In the genomic region with DNA sequence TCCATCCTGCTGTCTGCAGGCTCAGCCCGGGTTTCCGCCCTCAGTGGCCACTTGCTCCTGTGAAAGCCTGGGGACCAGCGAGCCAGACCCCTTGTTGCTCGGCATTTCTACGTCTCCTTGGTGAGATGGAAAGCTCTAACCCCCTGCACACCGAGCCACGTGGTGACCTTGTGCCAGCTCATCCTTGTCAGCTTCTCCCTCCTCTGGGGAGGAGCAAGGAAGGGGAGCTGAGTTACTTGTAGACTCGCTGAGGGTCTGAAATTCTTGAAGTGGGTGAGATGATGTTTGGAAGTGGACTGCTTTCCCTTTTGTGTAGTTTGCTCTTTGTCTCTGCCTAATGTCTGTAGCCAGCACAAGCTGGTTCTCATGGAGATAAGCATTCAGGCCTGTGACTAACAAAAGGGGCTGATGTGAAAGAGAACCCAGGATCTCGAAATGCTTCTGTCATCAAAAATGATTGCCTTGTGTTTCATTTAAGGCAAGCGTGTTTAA, we compare ENCODE assay signal across 10 cellular contexts. TPM values are rescaled to one million over a fixed set of nuclear protein-coding genes. Genes with fewer than 3 reads are reported as not detected.
A peak's percentile ranks its signal among the peaks of the same experiment; 100 is the strongest.
DNase-seq lines count a peak whose midpoint lies in the region; ATAC-seq and TF ChIP-seq lines count a peak whose summit lies in the region.
"Had no signal": no experiment of that assay in that cellular context is flagged by ENCODE, and none has a peak within 500 bp of the region (broad histone marks: within the 10 kb centered on the region; RNA-seq: fewer than 3 reads in every experiment).

No MANE protein-coding gene starts in this region.

- no peak overlapping the region for H2BK120ac ChIP-seq in trophoblast cell (ENCODE audit: insufficient read depth, low read length, poor library complexity)

- H3K4me1 ChIP-seq in adrenal gland (replicated peaks in 1 of 2): peaks cover 8 to 17% of the 10 kb centered on the region in 2 donors
- H3K4me1 ChIP-seq in heart right ventricle: peaks cover 4 to 46% (median 27%) of the 10 kb centered on the region in 9 donors
- peaks cover 0 to 2% of the 10 kb centered on the region in 2 experiments for H3K4me1 ChIP-seq in trophoblast cell (ENCODE audit: control insufficient read depth in 1 of 2, insufficient read depth in 2 of 2, low read length in 2 of 2)
- peaks cover 20% of the 10 kb centered on the region for H3K4me1 ChIP-seq in vagina
- H3K4me1 ChIP-seq: prostate gland had no signal

- no peak overlapping the region for H4K91ac ChIP-seq in trophoblast cell (ENCODE audit: low read depth, low read length)

- H3K79me1 ChIP-seq in trophoblast cell (ENCODE audit: low read length): no peaks in the 10 kb centered on the region

- WGBS in adrenal gland, 4 donors: 50 to 67% (median 55%) methylated on average over 8 to 10 of the region's 10 CpGs
- 63 to 71% methylated on average over 10 of the region's 10 CpGs for WGBS in heart right ventricle, 2 donors
- WGBS in trophoblast cell (ENCODE audit: extremely low coverage, insufficient coverage, insufficient read length): no CpG with 5 or more reads among the region's 10 CpGs

- H3K23ac ChIP-seq in trophoblast cell (ENCODE audit: low read length): no peak overlapping the region

- no peak overlapping the region for H2BK12ac ChIP-seq in trophoblast cell (ENCODE audit: low read length)

- H4K12ac ChIP-seq in trophoblast cell (ENCODE audit: low read depth, low read length): no peak overlapping the region

- H2BK5ac ChIP-seq in trophoblast cell (ENCODE audit: low read depth, low read length, poor library complexity): no peak overlapping the region

- H3K4me3 ChIP-seq in adrenal gland (no peak overlapping the region), heart right ventricle (no peak overlapping the region), trophoblast cell (ENCODE audit: low read depth, low read length) (no peak overlapping the region), vagina (no peak overlapping the region)
- H3K4me3 ChIP-seq: prostate gland had no signal

- H3K9ac ChIP-seq in trophoblast cell (ENCODE audit: low read length): no peak overlapping the region

- intact Hi-C loops in adrenal gland (cut with DNase I): no loop called here
- intact Hi-C loops in heart right ventricle (cut with DNase I): no loop called here
- intact Hi-C loops in vagina (cut with DNase I): no loop called here

- no peak overlapping the region for H2AFZ ChIP-seq in trophoblast cell (ENCODE audit: insufficient read depth, low read length, poor library complexity)

- TF ChIP-seq POLR2A in adrenal gland (IDR thresholded peaks at IDR 0.05): no peak
- TF ChIP-seq POLR2A in vagina (IDR thresholded peaks at IDR 0.05): no peak

- TF ChIP-seq CTCF in adrenal gland (IDR thresholded peaks at IDR 0.05) (no peak), heart right ventricle (IDR thresholded peaks at IDR 0.05) (no peak), vagina (IDR thresholded peaks at IDR 0.05) (no peak)

- ATAC-seq in heart right ventricle (peak in 4 of 8 donors; percentile 5 to 10 (median 6)), HG03196 (IDR thresholded peaks at IDR 0.05; ENCODE audit: unreplicated experiment) (no peak)

- no peak overlapping the region for H3K18ac ChIP-seq in trophoblast cell (ENCODE audit: low read length)

- H3K9me3 ChIP-seq in adrenal gland (replicated peaks in 1 of 3) (no peaks in the 10 kb centered on the region), heart right ventricle (no peaks in the 10 kb centered on the region), trophoblast cell (ENCODE audit: insufficient read depth, low read depth, low read length) (peaks cover 6% of the 10 kb centered on the region), vagina (no peaks in the 10 kb centered on the region)
- H3K9me3 ChIP-seq: prostate gland had no signal

- H2AK5ac ChIP-seq in trophoblast cell (ENCODE audit: low read length): no peak overlapping the region

- peak; percentile 73 for DNase-seq in DMS79 (lab: John Stamatoyannopoulos, UW)
- DNase-seq in adrenal gland: peak in 5 of 7 donors; percentile 22 to 53 (median 37)
- DNase-seq in heart right ventricle: no peak
- DNase-seq in trophoblast cell: no peak
- no peak for DNase-seq in NCI-H446 treated with DMSO at 0.1 percent for 48 hours (lab: John Stamatoyannopoulos, UW)
- DNase-seq in NCI-H1930 (lab: John Stamatoyannopoulos, UW): no peak
- DNase-seq in vagina (ENCODE audit: extremely low spot score in 2 of 2): no peak
- DNase-seq: NCI-H748 treated with DMSO at 0.1 percent for 48 hours had no signal

- no peaks in the 10 kb centered on the region for H3K79me2 ChIP-seq in trophoblast cell (ENCODE audit: control insufficient read depth, insufficient read depth, low read length, poor library complexity)

- H3K14ac ChIP-seq in trophoblast cell (ENCODE audit: low read length): no peak overlapping the region

- H4K8ac ChIP-seq in trophoblast cell (ENCODE audit: low read depth, low read length): no peak overlapping the region

- H3K4me2 ChIP-seq in trophoblast cell (ENCODE audit: low read length): no peak overlapping the region

- H3K36me3 ChIP-seq in adrenal gland (replicated peaks in 1 of 2): peaks cover 0 to 4% of the 10 kb centered on the region in 2 donors
- H3K36me3 ChIP-seq in heart right ventricle: peaks cover 0 to 29% (median 1%) of the 10 kb centered on the region in 9 donors
- peaks cover 23 to 26% of the 10 kb centered on the region in 2 experiments for H3K36me3 ChIP-seq in trophoblast cell (ENCODE audit: control insufficient read depth in 1 of 2, insufficient read depth in 2 of 2, low read length in 2 of 2)
- peaks cover 0 to 6% of the 10 kb centered on the region in 2 donors for H3K36me3 ChIP-seq in vagina
- H3K36me3 ChIP-seq: prostate gland had no signal

- H3K27ac ChIP-seq in adrenal gland (peak overlapping the region in 2 of 5 donors; percentile 16 to 80), heart right ventricle (peak overlapping the region; percentile 47 to 79 (median 66)), trophoblast cell (ENCODE audit: low read depth, low read length) (no peak overlapping the region), vagina (no peak overlapping the region)
- H3K27ac ChIP-seq: prostate gland had no signal

- peak overlapping the region; percentile 28 for H3K4ac ChIP-seq in trophoblast cell (ENCODE audit: low read depth, low read length)

- H3K27me3 ChIP-seq in adrenal gland (no peaks in the 10 kb centered on the region), heart right ventricle (no peaks in the 10 kb centered on the region), trophoblast cell (ENCODE audit: insufficient read depth, low read length) (no peaks in the 10 kb centered on the region), vagina (no peaks in the 10 kb centered on the region)

RNA-seq across cellular contexts. Expression of a gene that starts 29.3 kb away (rescaled TPM):
- total RNA-seq in adrenal gland (10 to 100 TPM; 15.5 to 35.2 (median 21.9) TPM), heart right ventricle (10 to 100 TPM in 9 of 10 donors, 1 to 10 TPM in 1; 9.7 to 24.3 (median 13.1) TPM), vagina (64.8 TPM)
- polyA plus RNA-seq in adrenal gland (10 to 100 TPM in 2 of 3 donors, 1 to 10 TPM in 1; 8.2 to 73.9 (median 33.8) TPM), heart right ventricle (10 to 100 TPM; 10.6 to 24.4 TPM)
- polyA plus RNA-seq in trophoblast cell (2013): 12.0 and 14.8 TPM in 2 replicates

Comparison
In these comparisons a context has a peak if more than half of its experiments do, and no peak if none do; other contexts are left out.
1. DNase-seq: peak in DMS79 (single experiment) and adrenal gland (5 of 7); none in heart right ventricle (0 of 2), trophoblast cell (0 of 2), NCI-H446 treated with DMSO at 0.1 percent for 48 hours (single experiment), NCI-H1930 (0 of 2) and vagina (0 of 2).
2. H3K27ac ChIP-seq: peak in heart right ventricle (10 of 10); none in trophoblast cell (single experiment) and vagina (single experiment).